ENCODE assay signal across 8 cellular contexts in genomic region chr13:97141564-97142005, GRCh38.
DNase-seq lines count a peak whose midpoint lies in the region; ATAC-seq, FAIRE-seq and TF ChIP-seq lines count a peak whose summit lies in the region.

No MANE protein-coding gene starts in this region.

- ATAC-seq in A549 (peak; percentile 99 to 100), GM18505 (IDR thresholded peaks at IDR 0.05; ENCODE audit: unreplicated experiment) (peak; percentile 95), HG02852 (IDR thresholded peaks at IDR 0.05; ENCODE audit: unreplicated experiment) (peak; percentile 98)
- peak; percentile 82 for ATAC-seq in stimulated activated naive CD8-positive, alpha-beta T cell treated with anti-CD3 and anti-CD28 coated beads, Interleukin-15, Interleukin-2, amounts not matched to agents 100 U/mL and 50 U/mL, for 24 hours

- peak overlapping the region; percentile 68 for H3K4me2 ChIP-seq in A549

- no peak overlapping the region for H3K9ac ChIP-seq in iPS-18a (ENCODE audit: low read length)

- POLR2A ChIA-PET in A549 (lab: Yijun Ruan, JAX) = interaction anchor here (0.9 to 2.1 kb wide), 5 partner anchors 32 to 292 kb away, joined by 3 to 6 read pairs (median 4); partner anchors contain the start of genes MBNL2 and RAP2A

- no peak for TF ChIP-seq CTCF in A549 (IDR thresholded peaks at IDR 0.05)
- no peak for TF ChIP-seq CTCF in astrocyte of the cerebellum (IDR thresholded peaks at IDR 0.05; ENCODE audit: low read depth, low read length, missing control alignments)

- FAIRE-seq in A549 (lab: Jason Lieb, UNC) = peak; percentile 74

- no peak for TF ChIP-seq EP300 in A549 (IDR thresholded peaks at IDR 0.05)

- no peaks in the 10 kb centered on the region for H3K27me3 ChIP-seq in iPS-18a (ENCODE audit: control insufficient read depth, insufficient read depth, low read length)

- in situ Hi-C loops in astrocyte of the cerebellum (cut with HindIII; ENCODE audit: low sequenced_read_pairs) = no loop called here

- peak in 1 of 2 experiments; percentile 16; a peak in 2 of 5 replicates for TF ChIP-seq RAD21 in A549 (conservative IDR thresholded peaks at IDR 0.05 in 1 of 2, IDR thresholded peaks at IDR 0.05 in 1 of 2)

- TF ChIP-seq POLR2A in A549 (IDR thresholded peaks at IDR 0.05; ENCODE audit: low read length) (no peak), GM18505 (IDR thresholded peaks at IDR 0.05; ENCODE audit: borderline replicate concordance, extremely low read depth, insufficient read depth, insufficient read length) (no peak)

- DNase-seq in A549 (ENCODE audit: low read depth in 1 of 2, low spot score in 1 of 2) (peak; percentile 83 to 89), NCI-H1694 treated with DMSO at 0.1 percent for 48 hours (lab: John Stamatoyannopoulos, UW) (peak; percentile 21), astrocyte of the cerebellum (ENCODE audit: low read depth) (peak; percentile 63), NCI-H2081 treated with DMSO at 0.1 percent for 48 hours (lab: John Stamatoyannopoulos, UW) (no peak)
- DNase-seq in stimulated activated naive CD8-positive, alpha-beta T cell treated with anti-CD3 and anti-CD28 coated beads, Interleukin-15, Interleukin-2, amounts not matched to agents 100 U/mL and 50 U/mL, for 24 hours = peak; percentile 6

- H3K9me3 ChIP-seq in A549 (no peaks in the 10 kb centered on the region), iPS-18a (ENCODE audit: control insufficient read depth, low read depth, low read length) (no peaks in the 10 kb centered on the region)

- CTCF ChIA-PET in A549 (lab: Yijun Ruan, JAX) = interaction anchor here (0.7 to 2.3 kb wide), 6 partner anchors 13 to 203 kb away, joined by 3 to 7 read pairs (median 3); no protein-coding TSS in a partner anchor

- H3K4me3 ChIP-seq in A549 = peak overlapping the region; percentile 37
- no peak overlapping the region for H3K4me3 ChIP-seq in astrocyte of the cerebellum (ENCODE audit: low read depth, low read length)
- peak overlapping the region; percentile 19 for H3K4me3 ChIP-seq in iPS-18a (ENCODE audit: low read length)

- H3K27ac ChIP-seq in A549 = peak overlapping the region; percentile 70 to 80
- no peak overlapping the region for H3K27ac ChIP-seq in iPS-18a (ENCODE audit: low read length)

- no peaks in the 10 kb centered on the region for H3K36me3 ChIP-seq in iPS-18a (ENCODE audit: control insufficient read depth, low read depth, low read length)

- H3K4me1 ChIP-seq in A549 = peaks cover 27% of the 10 kb centered on the region
- H3K4me1 ChIP-seq in iPS-18a (ENCODE audit: control insufficient read depth, low read depth, low read length) = peaks cover 16% of the 10 kb centered on the region

- WGBS in A549 (ENCODE audit: missing lambda C conversion rate) = 1% methylated on average over 5 of the region's 5 CpGs

TF ChIP-seq in A549, 52 proteins besides CTCF, POLR2A, EP300 and RAD21:
- TF ChIP-seq, protein P1, sequence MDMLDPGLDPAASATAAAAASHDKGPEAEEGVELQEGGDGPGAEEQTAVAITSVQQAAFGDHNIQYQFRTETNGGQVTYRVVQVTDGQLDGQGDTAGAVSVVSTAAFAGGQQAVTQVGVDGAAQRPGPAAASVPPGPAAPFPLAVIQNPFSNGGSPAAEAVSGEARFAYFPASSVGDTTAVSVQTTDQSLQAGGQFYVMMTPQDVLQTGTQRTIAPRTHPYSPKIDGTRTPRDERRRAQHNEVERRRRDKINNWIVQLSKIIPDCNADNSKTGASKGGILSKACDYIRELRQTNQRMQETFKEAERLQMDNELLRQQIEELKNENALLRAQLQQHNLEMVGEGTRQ (IDR thresholded peaks at IDR 0.05) = no peak
- TF ChIP-seq GATA3 (IDR thresholded peaks at IDR 0.05; ENCODE audit: borderline replicate concordance) = peak; percentile 74; the same call in 1 of the 2 replicates
- TF ChIP-seq HMGXB4 (CRISPR knock-in tag; IDR thresholded peaks at IDR 0.05; ENCODE audit: borderline replicate concordance) = no peak
- TF ChIP-seq CBX8 (IDR thresholded peaks at IDR 0.05) = no peak
- TF ChIP-seq ZC3H11A (IDR thresholded peaks at IDR 0.05) = no peak
- TF ChIP-seq JUNB (IDR thresholded peaks at IDR 0.05) = peak; percentile 91
- TF ChIP-seq, protein P2, sequence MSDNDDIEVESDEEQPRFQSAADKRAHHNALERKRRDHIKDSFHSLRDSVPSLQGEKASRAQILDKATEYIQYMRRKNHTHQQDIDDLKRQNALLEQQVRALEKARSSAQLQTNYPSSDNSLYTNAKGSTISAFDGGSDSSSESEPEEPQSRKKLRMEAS (IDR thresholded peaks at IDR 0.05) = peak; percentile 59; the same call in 1 of the 2 replicates
- TF ChIP-seq RNF2 (IDR thresholded peaks at IDR 0.05; ENCODE audit: borderline replicate concordance, low read depth) = no peak
- no peak for TF ChIP-seq TP53 (CRISPR knock-in tag; IDR thresholded peaks at IDR 0.05)
- peak; percentile 36; the same call in 1 of the 3 replicates for TF ChIP-seq SMC3 (IDR thresholded peaks at IDR 0.05)
- TF ChIP-seq, protein P3, sequence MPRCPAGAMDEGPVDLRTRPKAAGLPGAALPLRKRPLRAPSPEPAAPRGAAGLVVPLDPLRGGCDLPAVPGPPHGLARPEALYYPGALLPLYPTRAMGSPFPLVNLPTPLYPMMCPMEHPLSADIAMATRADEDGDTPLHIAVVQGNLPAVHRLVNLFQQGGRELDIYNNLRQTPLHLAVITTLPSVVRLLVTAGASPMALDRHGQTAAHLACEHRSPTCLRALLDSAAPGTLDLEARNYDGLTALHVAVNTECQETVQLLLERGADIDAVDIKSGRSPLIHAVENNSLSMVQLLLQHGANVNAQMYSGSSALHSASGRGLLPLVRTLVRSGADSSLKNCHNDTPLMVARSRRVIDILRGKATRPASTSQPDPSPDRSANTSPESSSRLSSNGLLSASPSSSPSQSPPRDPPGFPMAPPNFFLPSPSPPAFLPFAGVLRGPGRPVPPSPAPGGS (IDR thresholded peaks at IDR 0.05) = 0 out of 3 replicates have a peak, but pooled peaks have one; percentile 49
- TF ChIP-seq CEBPB (IDR thresholded peaks at IDR 0.05) = peak in 1 of 2 experiments; percentile 57; a peak in 2 of 4 replicates
- no peak for TF ChIP-seq CBX2 (IDR thresholded peaks at IDR 0.05; ENCODE audit: borderline replicate concordance, low read depth)
- TF ChIP-seq, protein P4, sequence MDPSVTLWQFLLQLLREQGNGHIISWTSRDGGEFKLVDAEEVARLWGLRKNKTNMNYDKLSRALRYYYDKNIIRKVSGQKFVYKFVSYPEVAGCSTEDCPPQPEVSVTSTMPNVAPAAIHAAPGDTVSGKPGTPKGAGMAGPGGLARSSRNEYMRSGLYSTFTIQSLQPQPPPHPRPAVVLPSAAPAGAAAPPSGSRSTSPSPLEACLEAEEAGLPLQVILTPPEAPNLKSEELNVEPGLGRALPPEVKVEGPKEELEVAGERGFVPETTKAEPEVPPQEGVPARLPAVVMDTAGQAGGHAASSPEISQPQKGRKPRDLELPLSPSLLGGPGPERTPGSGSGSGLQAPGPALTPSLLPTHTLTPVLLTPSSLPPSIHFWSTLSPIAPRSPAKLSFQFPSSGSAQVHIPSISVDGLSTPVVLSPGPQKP (IDR thresholded peaks at IDR 0.05; ENCODE audit: low read depth, low read length) = no peak
- TF ChIP-seq SREBF2 (IDR thresholded peaks at IDR 0.05) = no peak
- TF ChIP-seq, protein P5, sequence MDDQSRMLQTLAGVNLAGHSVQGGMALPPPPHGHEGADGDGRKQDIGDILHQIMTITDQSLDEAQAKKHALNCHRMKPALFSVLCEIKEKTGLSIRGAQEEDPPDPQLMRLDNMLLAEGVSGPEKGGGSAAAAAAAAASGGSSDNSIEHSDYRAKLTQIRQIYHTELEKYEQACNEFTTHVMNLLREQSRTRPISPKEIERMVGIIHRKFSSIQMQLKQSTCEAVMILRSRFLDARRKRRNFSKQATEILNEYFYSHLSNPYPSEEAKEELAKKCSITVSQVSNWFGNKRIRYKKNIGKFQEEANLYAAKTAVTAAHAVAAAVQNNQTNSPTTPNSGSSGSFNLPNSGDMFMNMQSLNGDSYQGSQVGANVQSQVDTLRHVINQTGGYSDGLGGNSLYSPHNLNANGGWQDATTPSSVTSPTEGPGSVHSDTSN (IDR thresholded peaks at IDR 0.05) = no peak
- TF ChIP-seq MAZ (IDR thresholded peaks at IDR 0.05; ENCODE audit: borderline replicate concordance, low read depth, low read length) = no peak
- no peak for TF ChIP-seq HOXA7 (CRISPR knock-in tag; IDR thresholded peaks at IDR 0.05)
- TF ChIP-seq JUN (IDR thresholded peaks at IDR 0.05) = peak; percentile 26 to 62; a peak in 2 of 5 replicates
- TF ChIP-seq FOSL2 (IDR thresholded peaks at IDR 0.05) = peak; percentile 96
- peak; percentile 99 for TF ChIP-seq FOSL2 (CRISPR knock-in tag; IDR thresholded peaks at IDR 0.05)
